Comparison of ENCODE assay signal across 8 cellular contexts in the genomic region with DNA sequence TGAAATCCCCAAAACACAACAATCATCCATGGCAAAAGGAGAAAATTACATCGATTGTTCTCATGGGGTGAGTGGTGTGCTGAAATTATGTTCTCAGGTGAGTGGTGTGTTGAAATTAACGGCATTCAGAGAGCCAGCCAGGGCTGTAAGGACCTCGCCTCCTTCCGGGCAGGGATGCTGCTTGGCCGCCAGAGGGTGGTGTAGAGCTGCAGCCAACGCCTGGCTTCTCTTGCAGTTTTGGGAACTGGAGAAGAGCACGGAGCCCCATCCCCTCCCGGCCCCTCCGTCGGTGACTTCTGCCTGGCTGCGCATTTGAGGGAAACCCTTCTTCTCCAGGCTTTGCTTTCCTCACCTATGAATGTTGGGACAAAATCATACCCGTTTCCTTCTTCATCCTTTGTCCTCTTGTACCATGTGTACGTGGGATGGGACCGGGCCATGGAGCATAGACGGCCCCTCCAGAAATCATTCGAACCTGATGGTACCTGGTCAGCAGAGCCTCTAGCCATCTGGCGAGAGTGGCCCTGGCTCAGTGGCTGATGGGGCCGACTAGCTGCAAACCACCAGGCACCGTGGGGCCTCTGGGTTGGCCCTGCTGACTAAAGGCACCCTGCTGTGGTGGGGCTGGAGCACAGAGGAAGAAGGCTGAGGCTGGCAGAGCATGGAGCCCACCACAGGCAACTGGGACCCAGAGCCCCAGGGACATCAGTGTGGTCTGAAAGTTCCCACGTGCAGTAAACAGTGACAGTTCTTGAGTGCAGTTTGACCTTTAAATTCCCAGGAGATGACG. TPM values are rescaled to one million over a fixed set of nuclear protein-coding genes. Genes with fewer than 3 reads are reported as not detected.
DNase-seq lines count a peak whose midpoint lies in the region; ATAC-seq and TF ChIP-seq lines count a peak whose summit lies in the region.

No MANE protein-coding gene starts in this region.

- peak; percentile 75 to 90 (median 84) for ATAC-seq in right lobe of liver
- no peak for ATAC-seq in HG03469 (IDR thresholded peaks at IDR 0.05; ENCODE audit: unreplicated experiment)

- H3K4me1 ChIP-seq in colonic mucosa (no peaks in the 10 kb centered on the region), right lobe of liver (no peaks in the 10 kb centered on the region)

- H3K4me3 ChIP-seq in NB4 (ENCODE audit: low read depth, low read length) = no peak overlapping the region
- no peak overlapping the region for H3K4me3 ChIP-seq in colonic mucosa
- no peak overlapping the region for H3K4me3 ChIP-seq in right lobe of liver

- no peaks in the 10 kb centered on the region for H3K36me3 ChIP-seq in colonic mucosa
- peaks cover 0 to 34% (median 7%) of the 10 kb centered on the region in 4 donors for H3K36me3 ChIP-seq in right lobe of liver

- no peak overlapping the region for H3K27ac ChIP-seq in colonic mucosa
- H3K27ac ChIP-seq in right lobe of liver = no peak overlapping the region

- WGBS in right lobe of liver (ENCODE audit: insufficient coverage, low coverage, low lambda C conversion rate, missing lambda C conversion rate) = 59% methylated on average over 13 of the region's 21 CpGs

- H3K9ac ChIP-seq in colonic mucosa (ENCODE audit: low read depth in 2 of 2, low read length in 2 of 2) = no peak overlapping the region

- H3K27me3 ChIP-seq in colonic mucosa (no peaks in the 10 kb centered on the region), right lobe of liver (no peaks in the 10 kb centered on the region)

- peak; percentile 99 for TF ChIP-seq CTCF in NB4 (IDR thresholded peaks at IDR 0.05; ENCODE audit: low read depth, low read length)
- TF ChIP-seq CTCF in colonic mucosa (IDR thresholded peaks at IDR 0.05) = peak; percentile 79
- peak; percentile 76 to 90 (median 85) for TF ChIP-seq CTCF in right lobe of liver (IDR thresholded peaks at IDR 0.05)

- DNase-seq in ELR (ENCODE audit: low read depth) = peak; percentile 61
- peak; percentile 66 for DNase-seq in H4 (ENCODE audit: low spot score)
- DNase-seq in NB4 (ENCODE audit: low read depth) = peak; percentile 79
- peak; percentile 51 for DNase-seq in activated CD4-positive, CD25-positive, alpha-beta regulatory T cell treated with anti-CD3 and anti-CD28 coated beads, Interleukin-2, amount 50 U/mL, for 72 hours
- DNase-seq in colonic mucosa = peak; percentile 57
- peak; percentile 67 to 76 (median 68) for DNase-seq in right lobe of liver
- DNase-seq in stimulated activated CD8-positive, alpha-beta memory T cell treated with anti-CD3 and anti-CD28 coated beads, Interleukin-12 subunit alpha, Interleukin-12 subunit beta, amount 100 ng/mL, for 24 hours (ENCODE audit: extremely low read depth) = peak; percentile 5

- no peaks in the 10 kb centered on the region for H3K9me3 ChIP-seq in colonic mucosa
- no peaks in the 10 kb centered on the region for H3K9me3 ChIP-seq in right lobe of liver

- intact Hi-C loops in colonic mucosa (cut with DNase I) = loop anchor here (2.0 kb wide), 2 partner anchors 78 to 126 kb away; no protein-coding TSS in a partner anchor
- intact Hi-C loops in right lobe of liver (cut with DNase I) = loop anchor here in 1 of 2 donors (5.0 kb wide), 1 partner anchor 118 kb away; no protein-coding TSS in a partner anchor

- TF ChIP-seq POLR2A in NB4 (IDR thresholded peaks at IDR 0.05; ENCODE audit: extremely low read depth, insufficient read length) (no peak), right lobe of liver (IDR thresholded peaks at IDR 0.05) (no peak)

RNA-seq across cellular contexts. Expression of gene TRMT44, which starts 28.4 kb away (rescaled TPM):
- 9.4 and 9.6 TPM in 2 replicates for total RNA-seq in H4 (2014; rRNA removed; shearing (Covaris generic))
- total RNA-seq in colonic mucosa = 10 to 100 TPM; 10.3 to 15.6 TPM
- total RNA-seq in right lobe of liver = 10 to 100 TPM in 3 of 6 experiments, 1 to 10 TPM in 3; 8.8 to 10.6 (median 9.6) TPM

RNA-seq across cellular contexts. Expression of gene ACOX3, which starts 28.4 kb away (rescaled TPM):
- total RNA-seq in H4 (2014; rRNA removed; shearing (Covaris generic)) = 19.3 and 23.4 TPM in 2 replicates
- total RNA-seq in colonic mucosa = 10 to 100 TPM; 19.9 to 26.1 TPM
- 10 to 100 TPM; 18.5 to 36.9 (median 21.9) TPM for total RNA-seq in right lobe of liver

Comparison
In these comparisons a context has a peak if more than half of its experiments do, and no peak if none do; other contexts are left out.
1. DNase-seq: peak in every context shown above with its lines; median percentile 79 in NB4; 68 in right lobe of liver; 66 in H4; 61 in ELR; 57 in colonic mucosa; 51 in activated CD4-positive, CD25-positive, alpha-beta regulatory T cell treated with anti-CD3 and anti-CD28 coated beads, Interleukin-2, amount 50 U/mL, for 72 hours; 5 in stimulated activated CD8-positive, alpha-beta memory T cell treated with anti-CD3 and anti-CD28 coated beads, Interleukin-12 subunit alpha, Interleukin-12 subunit beta, amount 100 ng/mL, for 24 hours.